In the genomic region with DNA sequence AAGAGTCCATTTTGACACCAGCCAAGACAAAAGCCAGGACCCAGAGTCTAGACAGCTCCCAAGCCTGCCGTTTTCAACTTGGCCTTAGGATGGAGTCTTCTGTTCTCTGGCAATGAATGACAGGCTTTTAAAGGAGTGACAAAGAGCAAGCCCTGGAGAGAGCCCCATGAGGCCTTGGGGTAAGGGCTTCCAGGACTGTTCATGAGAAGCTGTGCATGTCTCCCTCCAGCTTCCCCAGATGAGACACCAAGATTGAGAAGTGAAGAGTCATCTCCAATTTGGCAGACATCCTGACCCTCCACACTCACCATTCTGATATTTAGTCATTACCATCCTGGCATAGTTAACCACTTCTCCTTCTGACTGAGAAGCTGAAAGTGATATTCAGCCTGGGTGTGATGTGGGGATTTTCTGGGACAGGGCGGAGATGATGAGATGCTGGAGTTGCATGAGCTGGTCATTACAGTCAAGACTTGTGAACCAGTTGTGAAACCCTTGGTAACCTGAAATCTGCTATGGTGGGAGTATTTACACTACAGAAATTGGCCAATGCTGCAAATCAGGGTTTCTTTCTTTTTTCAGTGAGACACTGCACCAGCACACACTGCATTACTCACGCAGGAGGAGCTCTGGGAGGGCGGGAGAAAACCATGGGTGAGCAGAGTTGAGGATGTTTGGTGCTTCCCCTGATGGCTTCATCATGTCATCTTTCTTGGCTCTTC, we compare ENCODE assay signal across 8 cellular contexts.
A peak's percentile ranks its signal among the peaks of the same experiment; 100 is the strongest.
DNase-seq lines count a peak whose midpoint lies in the region; FAIRE-seq and TF ChIP-seq lines count a peak whose summit lies in the region.

No MANE protein-coding gene starts in this region.

- H3K27me3 ChIP-seq in WERI-Rb-1 (ENCODE audit: insufficient read depth, low read depth, severe bottlenecking): no peaks in the 10 kb centered on the region

- intact Hi-C loops in activated T-helper 2 cell treated with anti-CD3 and anti-CD28 coated beads, Interferon-gamma antibody, Interleukin-2, Interleukin-4, amounts not matched to agents 10 μg/mL and 5 μg/mL and 100 μg/mL, durations not matched to agents 14 hours and 24 hours and 36 hours (cut with micrococcal nuclease): loop anchor here (1.0 to 5.0 kb wide), 13 partner anchors 8 to 484 kb away; no protein-coding TSS in a partner anchor

- H3K27me3 Mint-ChIP-seq in activated T-helper 2 cell treated with anti-CD3 and anti-CD28 coated beads, Interferon-gamma antibody, Interleukin-2, Interleukin-4, amounts not matched to agents 10 μg/mL and 5 μg/mL and 100 μg/mL, durations not matched to agents 14 hours and 24 hours and 36 hours (ENCODE audit: low read depth): no peaks in the 10 kb centered on the region
- H3K27me3 Mint-ChIP-seq in stimulated activated naive CD8-positive, alpha-beta T cell treated with anti-CD3 and anti-CD28 coated beads, Interleukin-15, Interleukin-2, amounts not matched to agents 100 ng/mL and 50 ng/mL, for 24 hours: no peaks in the 10 kb centered on the region

- peak overlapping the region; percentile 68 for H3K4me3 Mint-ChIP-seq in activated T-helper 2 cell treated with anti-CD3 and anti-CD28 coated beads, Interferon-gamma antibody, Interleukin-2, Interleukin-4, amounts not matched to agents 10 μg/mL and 5 μg/mL and 100 μg/mL, durations not matched to agents 14 hours and 24 hours and 36 hours (ENCODE audit: low read depth)
- H3K4me3 Mint-ChIP-seq in stimulated activated naive CD8-positive, alpha-beta T cell treated with anti-CD3 and anti-CD28 coated beads, Interleukin-15, Interleukin-2, amounts not matched to agents 100 ng/mL and 50 ng/mL, for 24 hours: peak overlapping the region; percentile 82

- FAIRE-seq in GM18507 (lab: Jason Lieb, UNC): peak; percentile 99

- TF ChIP-seq CTCF in HFF-Myc (IDR thresholded peaks at IDR 0.05; ENCODE audit: low read depth, low read length, missing control alignments) (no peak), WERI-Rb-1 (IDR thresholded peaks at IDR 0.05; ENCODE audit: low read depth, low read length) (no peak)

- H3K27ac ChIP-seq in WERI-Rb-1: no peak overlapping the region

- H3K4me3 ChIP-seq in HFF-Myc (replicated peaks; ENCODE audit: low read depth, low read length): no peak overlapping the region
- H3K4me3 ChIP-seq in WERI-Rb-1 (ENCODE audit: low read depth, low read length): no peak overlapping the region

- H3K36me3 ChIP-seq in WERI-Rb-1: no peaks in the 10 kb centered on the region

- DNase-seq in GM18507 (ENCODE audit: extremely low spot score, insufficient read length, low read depth): peak; percentile 74
- peak; percentile 59 for DNase-seq in HFF-Myc (ENCODE audit: extremely low read depth, low read depth)
- peak; percentile 99 for DNase-seq in MV-4-11 (lab: John Stamatoyannopoulos, UW)
- peak; percentile 58 for DNase-seq in activated T-helper 2 cell treated with anti-CD3 and anti-CD28 coated beads, Interferon-gamma antibody, Interleukin-2, Interleukin-4, amounts not matched to agents 10 μg/mL and 5 μg/mL and 100 μg/mL, durations not matched to agents 14 hours and 24 hours and 36 hours (ENCODE audit: low spot score)
- peak; percentile 41 for DNase-seq in kidney glomerular epithelial cell (lab: John Stamatoyannopoulos, UW)
- DNase-seq in WERI-Rb-1: no peak
- no peak for DNase-seq in NCI-H510A (lab: John Stamatoyannopoulos, UW)

- peaks cover 48% of the 10 kb centered on the region for H3K4me1 Mint-ChIP-seq in activated T-helper 2 cell treated with anti-CD3 and anti-CD28 coated beads, Interferon-gamma antibody, Interleukin-2, Interleukin-4, amounts not matched to agents 10 μg/mL and 5 μg/mL and 100 μg/mL, durations not matched to agents 14 hours and 24 hours and 36 hours (ENCODE audit: low read depth)
- peaks cover 74% of the 10 kb centered on the region for H3K4me1 Mint-ChIP-seq in stimulated activated naive CD8-positive, alpha-beta T cell treated with anti-CD3 and anti-CD28 coated beads, Interleukin-15, Interleukin-2, amounts not matched to agents 100 ng/mL and 50 ng/mL, for 24 hours (ENCODE audit: low read depth)

- H3K9me3 ChIP-seq in WERI-Rb-1 (ENCODE audit: severe bottlenecking): no peaks in the 10 kb centered on the region

- no peaks in the 10 kb centered on the region for H3K9me3 Mint-ChIP-seq in activated T-helper 2 cell treated with anti-CD3 and anti-CD28 coated beads, Interferon-gamma antibody, Interleukin-2, Interleukin-4, amounts not matched to agents 10 μg/mL and 5 μg/mL and 100 μg/mL, durations not matched to agents 14 hours and 24 hours and 36 hours
- no peaks in the 10 kb centered on the region for H3K9me3 Mint-ChIP-seq in stimulated activated naive CD8-positive, alpha-beta T cell treated with anti-CD3 and anti-CD28 coated beads, Interleukin-15, Interleukin-2, amounts not matched to agents 100 ng/mL and 50 ng/mL, for 24 hours

- H3K27ac Mint-ChIP-seq in activated T-helper 2 cell treated with anti-CD3 and anti-CD28 coated beads, Interferon-gamma antibody, Interleukin-2, Interleukin-4, amounts not matched to agents 10 μg/mL and 5 μg/mL and 100 μg/mL, durations not matched to agents 14 hours and 24 hours and 36 hours: peak overlapping the region; percentile 97
- H3K27ac Mint-ChIP-seq in stimulated activated naive CD8-positive, alpha-beta T cell treated with anti-CD3 and anti-CD28 coated beads, Interleukin-15, Interleukin-2, amounts not matched to agents 100 ng/mL and 50 ng/mL, for 24 hours: peak overlapping the region; percentile 98

- peaks cover 39% of the 10 kb centered on the region for H3K36me3 Mint-ChIP-seq in activated T-helper 2 cell treated with anti-CD3 and anti-CD28 coated beads, Interferon-gamma antibody, Interleukin-2, Interleukin-4, amounts not matched to agents 10 μg/mL and 5 μg/mL and 100 μg/mL, durations not matched to agents 14 hours and 24 hours and 36 hours (ENCODE audit: low read depth)
- peaks cover 34% of the 10 kb centered on the region for H3K36me3 Mint-ChIP-seq in stimulated activated naive CD8-positive, alpha-beta T cell treated with anti-CD3 and anti-CD28 coated beads, Interleukin-15, Interleukin-2, amounts not matched to agents 100 ng/mL and 50 ng/mL, for 24 hours (ENCODE audit: low read depth)

Comparison
In these comparisons a context has a peak if more than half of its experiments do, and no peak if none do; other contexts are left out.
1. DNase-seq: peak in GM18507 (single experiment), HFF-Myc (single experiment), MV-4-11 (single experiment), activated T-helper 2 cell treated with anti-CD3 and anti-CD28 coated beads, Interferon-gamma antibody, Interleukin-2, Interleukin-4, amounts not matched to agents 10 μg/mL and 5 μg/mL and 100 μg/mL, durations not matched to agents 14 hours and 24 hours and 36 hours (single experiment) and kidney glomerular epithelial cell (single experiment); none in WERI-Rb-1 (single experiment) and NCI-H510A (single experiment).